19 cellular contexts compared by ENCODE assay signal in genomic region chr14:101248840-101249675, GRCh38.
DNase-seq lines count a peak whose midpoint lies in the region; ATAC-seq and TF ChIP-seq lines count a peak whose summit lies in the region.
"Had no signal": no experiment of that assay in that cellular context is flagged by ENCODE, and none has a peak within 500 bp of the region (broad histone marks: within the 10 kb centered on the region; RNA-seq: fewer than 3 reads in every experiment).

No MANE protein-coding gene starts in this region.

- no peak overlapping the region for H2AFZ ChIP-seq in SK-N-SH (ENCODE audit: low read depth)
- H2AFZ ChIP-seq in osteoblast (ENCODE audit: low read length): no peak overlapping the region

- H3K4me2 ChIP-seq in SK-N-SH (no peak overlapping the region), osteoblast (ENCODE audit: insufficient read depth, low read length) (no peak overlapping the region)

- peak; percentile 20 for DNase-seq in SK-N-SH
- DNase-seq in Daoy (ENCODE audit: low read depth): peak; percentile 1
- peak; percentile 12 for DNase-seq in endodermal cell
- DNase-seq in osteoblast (ENCODE audit: insufficient read length, low spot score, missing footprints): peak; percentile 34
- DNase-seq in NCI-H510A treated with DMSO at 0.1 percent for 48 hours (lab: John Stamatoyannopoulos, UW): no peak
- DNase-seq in substantia nigra (lab: John Stamatoyannopoulos, UW): no peak
- DNase-seq: CD8-positive, alpha-beta memory T cell; EL; H9; Karpas-422; MM.1S; NCI-H1105 treated with DMSO at 0.1 percent for 48 hours; NCI-H2029; NCI-H510A; SHP77 had no signal

- H3K4me3 ChIP-seq in SK-N-SH (ENCODE audit: low read depth in 2 of 2, low read length in 1 of 2): no peak overlapping the region
- H3K4me3 ChIP-seq in endodermal cell (ENCODE audit: low read length): no peak overlapping the region
- no peak overlapping the region for H3K4me3 ChIP-seq in osteoblast (ENCODE audit: insufficient read depth, low read length)

- H3K4me3 Mint-ChIP-seq in endodermal cell: no peak overlapping the region
- H3K4me3 Mint-ChIP-seq: CD8-positive, alpha-beta memory T cell; H9 had no signal

- H3K9me3 Mint-ChIP-seq in endodermal cell: no peaks in the 10 kb centered on the region
- H3K9me3 Mint-ChIP-seq: H9 had no signal

- POLR2A ChIA-PET in SK-N-SH (lab: Yijun Ruan, JAX): no interaction called here

- no peak overlapping the region for H3K27ac Mint-ChIP-seq in endodermal cell
- H3K27ac Mint-ChIP-seq: CD8-positive, alpha-beta memory T cell had no signal

- 47% methylated on average over 13 of the region's 18 CpGs for WGBS in SK-N-SH (ENCODE audit: low lambda C conversion rate)
- WGBS in endodermal cell (ENCODE audit: insufficient coverage in 1 of 2, insufficient read length in 1 of 2), 2 experiments: 94 to 95% methylated on average over 16 to 18 of the region's 18 CpGs

- H3F3A ChIP-seq in SK-N-SH (replicated peaks; ENCODE audit: insufficient read depth): no peaks in the 10 kb centered on the region

- H3K36me3 ChIP-seq in SK-N-SH (replicated peaks in 1 of 2; ENCODE audit: control insufficient read depth in 1 of 2, insufficient read depth in 2 of 2, low read length in 1 of 2) (no peaks in the 10 kb centered on the region), endodermal cell (ENCODE audit: control insufficient read depth, insufficient read depth, low read length) (no peaks in the 10 kb centered on the region), osteoblast (ENCODE audit: insufficient read depth, low read length) (no peaks in the 10 kb centered on the region)

- peaks cover 9% of the 10 kb centered on the region for H3K4me1 Mint-ChIP-seq in endodermal cell

- TF ChIP-seq EP300 in SK-N-SH (IDR thresholded peaks at IDR 0.05; ENCODE audit: borderline replicate concordance in 1 of 2, low read depth in 1 of 2, low read length in 1 of 2): no peak

- TF ChIP-seq CTCF in SK-N-SH (IDR thresholded peaks at IDR 0.05): no peak
- no peak for TF ChIP-seq CTCF in endodermal cell (conservative IDR thresholded peaks at IDR 0.05)
- TF ChIP-seq CTCF in osteoblast (IDR thresholded peaks at IDR 0.05; ENCODE audit: extremely low read depth, low read depth, low read length): no peak

- no peak for ATAC-seq in SK-N-SH treated with all-trans-retinoic acid at 6 μM for 48 hours
- ATAC-seq in HG03521 (IDR thresholded peaks at IDR 0.05; ENCODE audit: unreplicated experiment): no peak
- ATAC-seq: Panc1 had no signal

- CTCF ChIA-PET in SK-N-SH (lab: Yijun Ruan, JAX): no interaction called here

- no peaks in the 10 kb centered on the region for H3K36me3 Mint-ChIP-seq in endodermal cell (ENCODE audit: low read depth)

- H3K27me3 ChIP-seq in SK-N-SH (ENCODE audit: insufficient read depth) (no peaks in the 10 kb centered on the region), endodermal cell (ENCODE audit: control insufficient read depth, insufficient read depth, low read length, poor library complexity, severe bottlenecking) (peaks cover 8% of the 10 kb centered on the region), osteoblast (ENCODE audit: insufficient read depth, low read length) (no peaks in the 10 kb centered on the region)

- no peaks in the 10 kb centered on the region for H3K9me2 ChIP-seq in SK-N-SH

- H3K4me1 ChIP-seq in SK-N-SH (ENCODE audit: control insufficient read depth in 1 of 2, insufficient read depth in 2 of 2, low read depth in 1 of 2, low read length in 1 of 2) (no peaks in the 10 kb centered on the region; a peak in 1 of 4 replicates), endodermal cell (ENCODE audit: control insufficient read depth, insufficient read depth, low read length) (no peaks in the 10 kb centered on the region), osteoblast (ENCODE audit: insufficient read depth, low read length) (no peaks in the 10 kb centered on the region)

- H3K79me2 ChIP-seq in SK-N-SH (ENCODE audit: insufficient read depth) (no peaks in the 10 kb centered on the region), osteoblast (ENCODE audit: insufficient read depth, low read length) (no peaks in the 10 kb centered on the region)

- TF ChIP-seq RAD21 in SK-N-SH (IDR thresholded peaks at IDR 0.05; ENCODE audit: low read length): no peak

- H3K27ac ChIP-seq in SK-N-SH (ENCODE audit: low read depth in 2 of 2, low read length in 1 of 2): no peak overlapping the region
- H3K27ac ChIP-seq in endodermal cell (ENCODE audit: low read depth, low read length): no peak overlapping the region
- H3K27ac ChIP-seq in osteoblast (ENCODE audit: low read depth, low read length): no peak overlapping the region
- no peak overlapping the region for H3K27ac ChIP-seq in substantia nigra (ENCODE audit: low read depth, low read length, poor library complexity, severe bottlenecking)
- H3K27ac ChIP-seq: 22Rv1 had no signal

- no peaks in the 10 kb centered on the region for H4K20me1 ChIP-seq in SK-N-SH (ENCODE audit: insufficient read depth)
- no peaks in the 10 kb centered on the region for H4K20me1 ChIP-seq in osteoblast (ENCODE audit: insufficient read depth, low read length)

- H3K9ac ChIP-seq in SK-N-SH: no peak overlapping the region
- H3K9ac ChIP-seq in endodermal cell (ENCODE audit: extremely low read depth, low read length, poor library complexity, severe bottlenecking): no peak overlapping the region

- H3K9me3 ChIP-seq in SK-N-SH (no peaks in the 10 kb centered on the region), endodermal cell (ENCODE audit: control insufficient read depth, low read length) (peaks cover 8% of the 10 kb centered on the region), osteoblast (ENCODE audit: low read depth, low read length) (no peaks in the 10 kb centered on the region)

- peaks cover 5% of the 10 kb centered on the region for H3K27me3 Mint-ChIP-seq in endodermal cell (ENCODE audit: insufficient read depth)

TF ChIP-seq in SK-N-SH, 30 proteins besides CTCF, POLR2A, EP300 and RAD21 (continues in another document):
- TF ChIP-seq IRF3 (IDR thresholded peaks at IDR 0.05; ENCODE audit: low read depth, low read length): no peak

TF ChIP-seq in SK-N-SH treated with all-trans-retinoic acid at 6 μM for 48 hours, 23 proteins besides CTCF, POLR2A, EP300 and RAD21:
- TF ChIP-seq ZNF8 (CRISPR knock-in tag; IDR thresholded peaks at IDR 0.05): no peak
- no peak for TF ChIP-seq ZFP30 (CRISPR knock-in tag; IDR thresholded peaks at IDR 0.05)

Comparison
In these comparisons a context has a peak if more than half of its experiments do, and no peak if none do; other contexts are left out.
1. DNase-seq: peak in SK-N-SH (single experiment), Daoy (single experiment), endodermal cell (single experiment) and osteoblast (single experiment); none in NCI-H510A treated with DMSO at 0.1 percent for 48 hours (single experiment) and substantia nigra (0 of 49).